Comparison of ENCODE assay signal across 9 cellular contexts in genomic region chr1:43994794-43995790, GRCh38. TPM values are rescaled to one million over a fixed set of nuclear protein-coding genes. Genes with fewer than 3 reads are reported as not detected.
DNase-seq lines count a peak whose midpoint lies in the region; ATAC-seq and TF ChIP-seq lines count a peak whose summit lies in the region.
"Had no signal": no experiment of that assay in that cellular context is flagged by ENCODE, and none has a peak within 500 bp of the region (broad histone marks: within the 10 kb centered on the region; RNA-seq: fewer than 3 reads in every experiment).

No MANE protein-coding gene starts in this region.

- H3K4me3 Mint-ChIP-seq in T-helper 17 cell: no peak overlapping the region
- no peak overlapping the region for H3K4me3 Mint-ChIP-seq in T-helper 2 cell treated with Interferon-gamma antibody and Interleukin-4, amounts not matched to agents 5 μg/mL and 100 μg/mL, for 36 hours

- DNase-seq in H4 (ENCODE audit: low spot score) (peak; percentile 49), RPMI7951 (ENCODE audit: low read depth) (peak; percentile 26), foreskin fibroblast (peak in 1 of 2 donors; percentile 62), NCI-H1105 (lab: John Stamatoyannopoulos, UW) (no peak), retina (no peak), T-helper 17 cell (no peak)
- DNase-seq in T-helper 2 cell treated with Interferon-gamma antibody and Interleukin-4, amounts not matched to agents 5 μg/mL and 100 μg/mL, for 36 hours (ENCODE audit: low spot score): no peak
- DNase-seq: activated CD4-positive, alpha-beta T cell treated with anti-CD3 and anti-CD28 coated beads, Interleukin-2, amount 50 U/mL, for 1 hour had no signal

- H3K9me3 ChIP-seq in BLaER1 treated with 17β-estradiol and CSF1 and Interleukin-3, amounts not matched to agents 10 nM and 100 nM (replicated peaks in 1 of 11): no peaks in the 10 kb centered on the region
- H3K9me3 ChIP-seq in T-helper 17 cell (ENCODE audit: control insufficient read depth, low read length, poor library complexity, severe bottlenecking): no peaks in the 10 kb centered on the region

- H3K4me2 ChIP-seq in BLaER1 treated with 17β-estradiol and CSF1 and Interleukin-3, amounts not matched to agents 10 nM and 100 nM: peak overlapping the region; percentile 52 to 99 (median 85)

- H3K4me3 ChIP-seq in BLaER1 treated with 17β-estradiol and CSF1 and Interleukin-3, amounts not matched to agents 10 nM and 100 nM: peak overlapping the region in 1 of 10 experiments; percentile 14; a peak in 1 of 20 replicates
- no peak overlapping the region for H3K4me3 ChIP-seq in foreskin fibroblast (ENCODE audit: low read depth in 1 of 2, low read length in 2 of 2)

- peaks cover 40 to 74% (median 68%) of the 10 kb centered on the region in 10 experiments for H3K4me1 ChIP-seq in BLaER1 treated with 17β-estradiol and CSF1 and Interleukin-3, amounts not matched to agents 10 nM and 100 nM

- H3K27me3 ChIP-seq in BLaER1 treated with 17β-estradiol and CSF1 and Interleukin-3, amounts not matched to agents 10 nM and 100 nM: no peaks in the 10 kb centered on the region

- no peaks in the 10 kb centered on the region for H3K27me3 Mint-ChIP-seq in T-helper 17 cell
- no peaks in the 10 kb centered on the region for H3K27me3 Mint-ChIP-seq in T-helper 2 cell treated with Interferon-gamma antibody and Interleukin-4, amounts not matched to agents 5 μg/mL and 100 μg/mL, for 36 hours (ENCODE audit: low read depth)

- TF ChIP-seq CTCF in foreskin fibroblast (IDR thresholded peaks at IDR 0.05; ENCODE audit: low read depth, low read length): peak; percentile 32

- no peak for ATAC-seq in T-helper 17 cell

- no peaks in the 10 kb centered on the region for H3K9me3 Mint-ChIP-seq in T-helper 2 cell treated with Interferon-gamma antibody and Interleukin-4, amounts not matched to agents 5 μg/mL and 100 μg/mL, for 36 hours

- no peak overlapping the region for H3K27ac Mint-ChIP-seq in T-helper 17 cell
- H3K27ac Mint-ChIP-seq in T-helper 2 cell treated with Interferon-gamma antibody and Interleukin-4, amounts not matched to agents 5 μg/mL and 100 μg/mL, for 36 hours: no peak overlapping the region

- peak overlapping the region in 6 of 11 experiments; percentile 10 to 58 (median 39); a peak in 10 of 22 replicates for H3K9ac ChIP-seq in BLaER1 treated with 17β-estradiol and CSF1 and Interleukin-3, amounts not matched to agents 10 nM and 100 nM

- peaks cover 0 to 14% (median 0%) of the 10 kb centered on the region in 11 experiments; a peak in 4 of 22 replicates for H4K20me1 ChIP-seq in BLaER1 treated with 17β-estradiol and CSF1 and Interleukin-3, amounts not matched to agents 10 nM and 100 nM

- H3K4me1 Mint-ChIP-seq in T-helper 17 cell: peaks cover 20% of the 10 kb centered on the region
- peaks cover 16% of the 10 kb centered on the region for H3K4me1 Mint-ChIP-seq in T-helper 2 cell treated with Interferon-gamma antibody and Interleukin-4, amounts not matched to agents 5 μg/mL and 100 μg/mL, for 36 hours (ENCODE audit: low read depth)

- peak overlapping the region in 7 of 11 experiments; percentile 8 to 52 (median 34); a peak in 8 of 22 replicates for H3K27ac ChIP-seq in BLaER1 treated with 17β-estradiol and CSF1 and Interleukin-3, amounts not matched to agents 10 nM and 100 nM

- H3K36me3 ChIP-seq in BLaER1 treated with 17β-estradiol and CSF1 and Interleukin-3, amounts not matched to agents 10 nM and 100 nM: no peaks in the 10 kb centered on the region

- H3K36me3 Mint-ChIP-seq in T-helper 17 cell (ENCODE audit: low read depth): no peaks in the 10 kb centered on the region
- H3K36me3 Mint-ChIP-seq in T-helper 2 cell treated with Interferon-gamma antibody and Interleukin-4, amounts not matched to agents 5 μg/mL and 100 μg/mL, for 36 hours (ENCODE audit: low read depth): no peaks in the 10 kb centered on the region

RNA-seq across cellular contexts. Expression of gene CCDC24, which starts 3.7 kb away (rescaled TPM):
- 15.8 and 23.2 TPM in 2 replicates for total RNA-seq in H4 (2014; rRNA removed; shearing (Covaris generic))
- total RNA-seq in RPMI7951 (2014; rRNA removed; shearing (Covaris generic)): 5.5 and 5.9 TPM in 2 replicates
- total RNA-seq in T-helper 17 cell: 1 to 10 TPM; 1.4 to 1.5 TPM

RNA-seq across cellular contexts. Expression of gene B4GALT2, which starts 16.1 kb away (rescaled TPM):
- total RNA-seq in H4 (2014; rRNA removed; shearing (Covaris generic)): 87.5 and 92.8 TPM in 2 replicates
- 69.8 and 78.1 TPM in 2 replicates for total RNA-seq in RPMI7951 (2014; rRNA removed; shearing (Covaris generic))
- total RNA-seq in T-helper 17 cell: 1 to 10 TPM; 2.8 to 3.4 TPM

RNA-seq across cellular contexts. Expression of gene ATP6V0B, which starts 20.3 kb away (rescaled TPM):
- 193 and 213 TPM in 2 replicates for total RNA-seq in H4 (2014; rRNA removed; shearing (Covaris generic))
- 221 and 293 TPM in 2 replicates for total RNA-seq in RPMI7951 (2014; rRNA removed; shearing (Covaris generic))
- 10 to 100 TPM; 72.1 to 80.5 TPM for total RNA-seq in T-helper 17 cell

RNA-seq across cellular contexts. Expression of gene DPH2, which starts 25.3 kb away (rescaled TPM):
- 28.5 and 44.1 TPM in 2 replicates for total RNA-seq in H4 (2014; rRNA removed; shearing (Covaris generic))
- 25.5 and 27.6 TPM in 2 replicates for total RNA-seq in RPMI7951 (2014; rRNA removed; shearing (Covaris generic))
- total RNA-seq in T-helper 17 cell: 10 to 100 TPM; 17.7 to 24.4 TPM

RNA-seq across cellular contexts. Expression of gene SLC6A9, which starts 36.2 kb away (rescaled TPM):
- total RNA-seq in H4 (2014; rRNA removed; shearing (Covaris generic)): 9.6 and 10.0 TPM in 2 replicates
- total RNA-seq in RPMI7951 (2014; rRNA removed; shearing (Covaris generic)): 8.2 and 8.9 TPM in 2 replicates
- under 1 TPM in 1 of 2 donors, not detected in 1; 0.62 TPM for total RNA-seq in T-helper 17 cell

Comparison
In these comparisons a context has a peak if more than half of its experiments do, and no peak if none do; other contexts are left out.
1. DNase-seq: peak in H4 (single experiment) and RPMI7951 (single experiment); none in NCI-H1105 (single experiment), retina (single experiment), T-helper 17 cell (0 of 3) and T-helper 2 cell treated with Interferon-gamma antibody and Interleukin-4, amounts not matched to agents 5 μg/mL and 100 μg/mL, for 36 hours (single experiment).
2. RNA of gene B4GALT2, which starts 16.1 kb away (total RNA-seq): 87.5 to 92.8 TPM in H4 and 69.8 to 78.1 TPM in RPMI7951; 2.8 to 3.4 TPM in T-helper 17 cell; every median in the first group is over 10 times any median in the second.